In the genomic region with DNA sequence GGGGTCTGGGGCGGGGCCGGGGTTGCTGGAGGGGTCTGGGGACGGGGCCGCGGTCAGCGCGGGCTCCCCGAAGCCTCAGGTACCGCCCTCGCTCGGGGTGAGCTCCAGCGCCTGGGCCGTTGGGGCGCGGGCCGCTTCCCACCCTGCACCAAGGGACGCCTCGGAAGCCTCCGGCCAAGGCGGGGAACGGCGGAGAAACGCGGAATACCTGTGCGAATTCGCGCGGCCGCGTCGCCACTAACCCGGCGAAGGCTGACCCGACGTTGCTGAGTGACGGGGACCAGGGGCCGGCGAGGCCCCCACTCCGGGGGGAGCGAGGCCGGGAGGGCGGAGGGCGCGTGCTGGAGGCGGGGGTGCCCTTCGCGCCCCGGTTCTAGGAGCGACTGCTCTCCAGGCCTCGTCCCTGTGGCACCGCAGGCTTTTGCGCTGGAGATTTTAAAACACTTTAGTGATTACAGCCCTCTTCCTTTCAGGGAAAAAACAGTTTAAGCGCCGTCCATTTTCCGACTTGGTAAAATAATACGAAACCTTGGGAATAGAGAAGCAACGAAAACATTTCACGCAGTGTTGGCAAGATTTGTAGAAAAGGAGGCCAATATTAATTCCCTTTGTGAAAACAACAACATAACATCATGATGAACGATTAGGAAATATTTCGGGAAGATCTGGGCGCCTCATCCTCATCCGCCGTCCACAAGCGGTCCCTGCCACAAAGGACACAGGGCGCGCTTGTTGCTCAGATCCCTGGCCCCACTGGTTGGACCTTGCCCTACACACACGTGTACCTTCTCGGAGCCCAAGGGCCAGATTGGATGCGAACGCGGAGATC, we compare ENCODE assay signal across 8 cellular contexts. TPM values are rescaled to one million over a fixed set of nuclear protein-coding genes. Genes with fewer than 3 reads are reported as not detected.
DNase-seq lines count a peak whose midpoint lies in the region; ATAC-seq and TF ChIP-seq lines count a peak whose summit lies in the region.

No MANE protein-coding gene starts in this region.

- no peaks in the 10 kb centered on the region for H3K36me3 ChIP-seq in mucosa of descending colon (ENCODE audit: low read depth)

- H3K4me1 ChIP-seq in mucosa of descending colon (ENCODE audit: low read depth), result peaks cover 15% of the 10 kb centered on the region

- H3K9me3 ChIP-seq in mucosa of descending colon, result no peaks in the 10 kb centered on the region

- TF ChIP-seq CTCF in choroid plexus epithelial cell (conservative IDR thresholded peaks at IDR 0.05; ENCODE audit: low read depth, low read length) (no peak), mucosa of descending colon (IDR thresholded peaks at IDR 0.05) (no peak)

- intact Hi-C loops in mucosa of descending colon (cut with DNase I, micrococcal nuclease), result no loop called here

- H3K4me3 ChIP-seq in choroid plexus epithelial cell (ENCODE audit: low read depth, low read length) (peak overlapping the region; percentile 37), mucosa of descending colon (no peak overlapping the region)

- peak; percentile 46 for DNase-seq in DMS79 treated with DMSO at 0.1 percent for 48 hours (lab: John Stamatoyannopoulos, UW)
- peak; percentile 88 for DNase-seq in NCI-H146 (lab: John Stamatoyannopoulos, UW)
- no peak for DNase-seq in choroid plexus epithelial cell (ENCODE audit: low read depth)
- DNase-seq in mucosa of descending colon, result peak in 2 of 3 donors; percentile 46 to 60
- DNase-seq in cerebellar nuclear complex (lab: John Stamatoyannopoulos, UW), result no peak
- no peak for DNase-seq in anterior cingulate cortex (lab: John Stamatoyannopoulos, UW)
- no peak for DNase-seq in RKO (ENCODE audit: low spot score)

- ATAC-seq in mucosa of descending colon, result peak; percentile 65
- no peak for ATAC-seq in HG03196 (IDR thresholded peaks at IDR 0.05; ENCODE audit: unreplicated experiment)

RNA-seq across cellular contexts. Expression of gene GNG4, which starts 1.0 kb away (rescaled TPM):
- total RNA-seq in mucosa of descending colon, result 1 to 10 TPM; 2.9 to 7.7 (median 4.6) TPM

Comparison
In these comparisons a context has a peak if more than half of its experiments do, and no peak if none do; other contexts are left out.
1. DNase-seq: peak in DMS79 treated with DMSO at 0.1 percent for 48 hours (single experiment), NCI-H146 (single experiment) and mucosa of descending colon (2 of 3); none in choroid plexus epithelial cell (single experiment), cerebellar nuclear complex (0 of 2), anterior cingulate cortex (0 of 58) and RKO (single experiment).